8 cellular contexts compared by ENCODE assay signal in the genomic region with DNA sequence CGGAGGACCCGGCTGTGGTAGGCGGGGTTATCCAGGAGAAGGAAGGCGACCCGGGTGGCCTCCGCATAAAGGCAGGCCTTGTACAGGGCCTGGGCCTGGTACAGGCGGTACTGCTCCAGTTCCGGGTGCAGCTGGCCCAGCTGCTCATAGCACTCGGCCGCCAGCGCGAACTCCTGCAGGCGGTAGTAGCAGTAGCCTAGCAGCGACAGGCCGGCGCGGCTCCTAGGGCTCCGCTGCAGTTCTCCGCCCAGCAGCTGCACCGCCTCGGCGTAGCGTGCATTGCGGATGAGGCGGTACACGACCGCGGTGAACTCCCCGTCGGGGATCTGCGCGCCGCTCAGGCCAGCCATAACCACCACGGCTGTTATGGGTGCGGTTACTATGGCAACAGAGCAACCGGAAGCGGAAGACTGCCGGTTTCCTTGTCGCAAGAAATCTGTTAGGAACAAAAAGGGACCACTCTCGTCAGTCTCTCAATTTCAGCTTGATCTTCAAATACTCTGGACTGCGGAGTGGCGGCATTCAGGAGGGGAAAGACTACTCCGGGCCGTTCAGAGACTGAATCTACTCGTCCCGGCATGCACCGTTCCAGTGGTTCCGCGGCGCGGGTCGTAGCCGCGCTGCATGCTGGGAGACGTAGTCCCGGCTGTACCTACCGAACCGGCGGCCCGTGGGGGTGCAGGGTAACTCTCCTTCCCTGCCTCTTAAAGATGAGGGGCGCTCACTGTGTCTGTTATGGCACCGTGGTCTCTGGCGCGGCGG.
DNase-seq lines count a peak whose midpoint lies in the region; ATAC-seq and TF ChIP-seq lines count a peak whose summit lies in the region.

No MANE protein-coding gene starts in this region.

- peaks cover 10% of the 10 kb centered on the region for H3K36me3 Mint-ChIP-seq in neural crest cell (ENCODE audit: low read depth)

- H3K27ac ChIP-seq in foreskin keratinocyte: peak overlapping the region; percentile 90

- H3K4me1 Mint-ChIP-seq in neural crest cell: peaks cover 11% of the 10 kb centered on the region
- peaks cover 14% of the 10 kb centered on the region for H3K4me1 Mint-ChIP-seq in stimulated activated naive CD8-positive, alpha-beta T cell treated with anti-CD3 and anti-CD28 coated beads, Interleukin-15, amount 100 ng/mL, for 72 hours

- peak overlapping the region; percentile 97 for H3K4me3 Mint-ChIP-seq in neural crest cell
- H3K4me3 Mint-ChIP-seq in stimulated activated naive CD8-positive, alpha-beta T cell treated with anti-CD3 and anti-CD28 coated beads, Interleukin-15, amount 100 ng/mL, for 72 hours: peak overlapping the region; percentile 96 to 97

- no peaks in the 10 kb centered on the region for H3K36me3 ChIP-seq in MG63

- no peaks in the 10 kb centered on the region for H3K27me3 Mint-ChIP-seq in neural crest cell (ENCODE audit: low read depth)
- H3K27me3 Mint-ChIP-seq in stimulated activated naive CD8-positive, alpha-beta T cell treated with anti-CD3 and anti-CD28 coated beads, Interleukin-15, amount 100 ng/mL, for 72 hours: no peaks in the 10 kb centered on the region

- DNase-seq in G401 (ENCODE audit: low spot score): peak; percentile 87
- DNase-seq in HCEC 1CT: peak; percentile 80
- peak; percentile 88 for DNase-seq in MG63
- DNase-seq in SHP77 (lab: John Stamatoyannopoulos, UW): peak; percentile 49 to 74
- peak; percentile 82 for DNase-seq in activated gamma-delta T cell treated with anti-CD3 and anti-CD28 coated beads, Interleukin-2, amount 50 U/mL, for 16 hours (ENCODE audit: low read depth)
- DNase-seq in foreskin keratinocyte: peak; percentile 73 to 86
- DNase-seq in neural crest cell (ENCODE audit: low read depth, low spot score): peak; percentile 75
- DNase-seq in stimulated activated naive CD8-positive, alpha-beta T cell treated with anti-CD3 and anti-CD28 coated beads, Interleukin-15, amount 100 ng/mL, for 72 hours: peak; percentile 88 to 92

- H3K4me1 ChIP-seq in foreskin keratinocyte: peaks cover 4% of the 10 kb centered on the region

- in situ Hi-C loops in G401 (cut with HindIII; ENCODE audit: low sequenced_read_pairs): no loop called here

- ATAC-seq in foreskin keratinocyte: peak; percentile 97
- ATAC-seq in stimulated activated naive CD8-positive, alpha-beta T cell treated with anti-CD3 and anti-CD28 coated beads, Interleukin-15, amount 100 ng/mL, for 72 hours: peak; percentile 96

- H3K27me3 ChIP-seq in MG63 (no peaks in the 10 kb centered on the region), foreskin keratinocyte (no peaks in the 10 kb centered on the region)

- peak overlapping the region; percentile 99 for H3K27ac Mint-ChIP-seq in neural crest cell (ENCODE audit: unreplicated experiment)
- H3K27ac Mint-ChIP-seq in stimulated activated naive CD8-positive, alpha-beta T cell treated with anti-CD3 and anti-CD28 coated beads, Interleukin-15, amount 100 ng/mL, for 72 hours: peak overlapping the region; percentile 99 to 100

- peaks cover 8% of the 10 kb centered on the region for H3K9me3 Mint-ChIP-seq in neural crest cell
- no peaks in the 10 kb centered on the region for H3K9me3 Mint-ChIP-seq in stimulated activated naive CD8-positive, alpha-beta T cell treated with anti-CD3 and anti-CD28 coated beads, Interleukin-15, amount 100 ng/mL, for 72 hours

- H3K9me3 ChIP-seq in MG63: no peaks in the 10 kb centered on the region

- peak overlapping the region; percentile 90 for H3K4me3 ChIP-seq in MG63

- TF ChIP-seq CTCF in foreskin keratinocyte (conservative IDR thresholded peaks at IDR 0.05) (peak; percentile 12), neural crest cell (conservative IDR thresholded peaks at IDR 0.05) (no peak)

Comparison
In these comparisons a context has a peak if more than half of its experiments do, and no peak if none do; other contexts are left out.
1. Peak in every context shown above with its lines: DNase-seq, ATAC-seq, H3K4me3 ChIP-seq and H3K27ac ChIP-seq.